In genomic region chr10:31383810-31384588, GRCh38 we compare ENCODE assay signal across 10 cellular contexts.
DNase-seq lines count a peak whose midpoint lies in the region; ATAC-seq and TF ChIP-seq lines count a peak whose summit lies in the region.
"Had no signal": no experiment of that assay in that cellular context is flagged by ENCODE, and none has a peak within 500 bp of the region (broad histone marks: within the 10 kb centered on the region; RNA-seq: fewer than 3 reads in every experiment).

No MANE protein-coding gene starts in this region.

- no peak for DNase-seq in UCSD-AML1 (lab: John Stamatoyannopoulos, UW; ENCODE audit: unreplicated experiment)
- no peak for DNase-seq in DMS 273 treated with DMSO at 0.1 percent for 48 hours (lab: John Stamatoyannopoulos, UW)
- DNase-seq in progenitor cell of endocrine pancreas (ENCODE audit: low spot score, unreplicated experiment): no peak
- DNase-seq in activated CD8-positive, alpha-beta memory T cell treated with anti-CD3 and anti-CD28 coated beads, Interleukin-2, amount 50 U/mL, for 4 hours: no peak
- DNase-seq: T-cell had no signal

- H3K4me1 Mint-ChIP-seq in progenitor cell of endocrine pancreas (ENCODE audit: low read depth): no peaks in the 10 kb centered on the region

- H3K9ac ChIP-seq in OCI-LY3 (ENCODE audit: low read length): peak overlapping the region; percentile 18

- H3K27ac Mint-ChIP-seq in progenitor cell of endocrine pancreas: no peak overlapping the region
- H3K27ac Mint-ChIP-seq: activated T-helper 2 cell treated with anti-CD3 and anti-CD28 coated beads, Interferon-gamma antibody, Interleukin-2, Interleukin-4, amounts not matched to agents 10 μg/mL and 5 μg/mL and 100 μg/mL, durations not matched to agents 14 hours and 24 hours and 36 hours; T-cell had no signal

- peaks cover 31% of the 10 kb centered on the region for H3K4me1 ChIP-seq in OCI-LY3 (ENCODE audit: low read length)

- no peak overlapping the region for H2AFZ ChIP-seq in OCI-LY3 (ENCODE audit: low read depth, low read length)

- no peaks in the 10 kb centered on the region for H3K27me3 Mint-ChIP-seq in progenitor cell of endocrine pancreas
- H3K27me3 Mint-ChIP-seq: T-cell had no signal

- H4K20me1 ChIP-seq in OCI-LY3 (ENCODE audit: insufficient read depth, low read length): peaks cover 9% of the 10 kb centered on the region

- H3K4me2 ChIP-seq in OCI-LY3 (ENCODE audit: low read length): peak overlapping the region; percentile 82

- TF ChIP-seq CTCF in OCI-LY3 (IDR thresholded peaks at IDR 0.05; ENCODE audit: low read depth, low read length) (no peak), progenitor cell of endocrine pancreas (IDR thresholded peaks at IDR 0.05; ENCODE audit: unreplicated experiment) (no peak)

- H3K27ac ChIP-seq in OCI-LY3 (ENCODE audit: low read length): peak overlapping the region; percentile 77

- H3K36me3 ChIP-seq in OCI-LY3 (replicated peaks; ENCODE audit: low read depth, low read length): peaks cover 9% of the 10 kb centered on the region

- H3K9me3 Mint-ChIP-seq in progenitor cell of endocrine pancreas (ENCODE audit: low read depth): no peaks in the 10 kb centered on the region
- H3K9me3 Mint-ChIP-seq: activated T-helper 2 cell treated with anti-CD3 and anti-CD28 coated beads, Interferon-gamma antibody, Interleukin-2, Interleukin-4, amounts not matched to agents 10 μg/mL and 5 μg/mL and 100 μg/mL, durations not matched to agents 14 hours and 24 hours and 36 hours; T-cell had no signal

- H3K27me3 ChIP-seq in OCI-LY3 (ENCODE audit: low read depth, low read length): no peaks in the 10 kb centered on the region

- no peak overlapping the region for H3K4me3 Mint-ChIP-seq in progenitor cell of endocrine pancreas (ENCODE audit: low read depth)
- H3K4me3 Mint-ChIP-seq: T-cell had no signal

- no peaks in the 10 kb centered on the region for H3K36me3 Mint-ChIP-seq in progenitor cell of endocrine pancreas (ENCODE audit: insufficient read depth)

- no peaks in the 10 kb centered on the region for H3K9me3 ChIP-seq in OCI-LY3 (ENCODE audit: insufficient read depth, low read length)

- peak overlapping the region; percentile 63 for H3K4me3 ChIP-seq in OCI-LY3 (ENCODE audit: low read length)

- peaks cover 73% of the 10 kb centered on the region for H3K79me2 ChIP-seq in OCI-LY3 (ENCODE audit: low read length)

- ATAC-seq in GM18498 (IDR thresholded peaks at IDR 0.05; ENCODE audit: unreplicated experiment) (peak; percentile 96), GM19438 (IDR thresholded peaks at IDR 0.05; ENCODE audit: low read depth, unreplicated experiment) (peak; percentile 97), HG02970 (IDR thresholded peaks at IDR 0.05; ENCODE audit: low FRiP score, unreplicated experiment) (peak; percentile 86)
